Comparison of ENCODE assay signal across 9 cellular contexts in genomic region chr9:10366171-10366779, GRCh38.
DNase-seq lines count a peak whose midpoint lies in the region; ATAC-seq, FAIRE-seq and TF ChIP-seq lines count a peak whose summit lies in the region.
"Had no signal": no experiment of that assay in that cellular context is flagged by ENCODE, and none has a peak within 500 bp of the region (broad histone marks: within the 10 kb centered on the region; RNA-seq: fewer than 3 reads in every experiment).

No MANE protein-coding gene starts in this region.

- H3K4me1 ChIP-seq in breast epithelium: no peaks in the 10 kb centered on the region

- TF ChIP-seq POLR2A in breast epithelium (IDR thresholded peaks at IDR 0.05): no peak

- CTCF ChIA-PET in MCF 10A (lab: Yijun Ruan, JAX): interaction anchor here (0.6 to 1.0 kb wide), 4 partner anchors 23 to 946 kb away, joined by 3 to 5 read pairs (median 4); no protein-coding TSS in a partner anchor
- CTCF ChIA-PET in activated CD8-positive, alpha-beta T cell treated with anti-CD3 and anti-CD28 coated beads for 36 hours (lab: Charles Lee): no interaction called here

- no peaks in the 10 kb centered on the region for H3K9me3 ChIP-seq in breast epithelium

- no peaks in the 10 kb centered on the region for H3K36me3 Mint-ChIP-seq in MCF 10A (ENCODE audit: insufficient read depth, unreplicated experiment)
- no peaks in the 10 kb centered on the region for H3K36me3 Mint-ChIP-seq in activated CD8-positive, alpha-beta T cell treated with anti-CD3 and anti-CD28 coated beads for 36 hours (ENCODE audit: low read depth)

- intact Hi-C loops in MCF 10A (cut with micrococcal nuclease) (loop anchor here (1.0 to 2.0 kb wide), 2 partner anchors 953 to 1963 kb away; no protein-coding TSS in a partner anchor), breast epithelium (cut with DNase I; ENCODE audit: low total_unique reads) (no loop called here)
- intact Hi-C loops in activated CD8-positive, alpha-beta T cell treated with anti-CD3 and anti-CD28 coated beads for 36 hours (cut with micrococcal nuclease): no loop called here

- no peaks in the 10 kb centered on the region for H3K36me3 ChIP-seq in breast epithelium

- peak; percentile 59 for DNase-seq in MCF 10A (ENCODE audit: unreplicated experiment)
- no peak for DNase-seq in breast epithelium (ENCODE audit: low spot score in 2 of 2)
- DNase-seq in NCI-H1436 treated with DMSO at 0.1 percent for 48 hours (lab: John Stamatoyannopoulos, UW): peak; percentile 21
- no peak for DNase-seq in activated CD8-positive, alpha-beta T cell treated with anti-CD3 and anti-CD28 coated beads for 36 hours
- no peak for DNase-seq in NCI-H2227 (lab: John Stamatoyannopoulos, UW; ENCODE audit: unreplicated experiment)
- DNase-seq in OCI-M2 (lab: John Stamatoyannopoulos, UW; ENCODE audit: unreplicated experiment): no peak

- POLR2A ChIA-PET in MCF 10A (lab: Yijun Ruan, JAX): no interaction called here
- POLR2A ChIA-PET in activated CD8-positive, alpha-beta T cell treated with anti-CD3 and anti-CD28 coated beads for 36 hours (lab: Charles Lee): no interaction called here

- peaks cover 80% of the 10 kb centered on the region for H3K27me3 Mint-ChIP-seq in MCF 10A (ENCODE audit: insufficient read depth, unreplicated experiment)
- no peaks in the 10 kb centered on the region for H3K27me3 Mint-ChIP-seq in activated CD8-positive, alpha-beta T cell treated with anti-CD3 and anti-CD28 coated beads for 36 hours
- H3K27me3 Mint-ChIP-seq: central memory CD8-positive, alpha-beta T cell had no signal

- H3K4me3 ChIP-seq in breast epithelium: no peak overlapping the region

- TF ChIP-seq CTCF in MCF 10A (IDR thresholded peaks at IDR 0.05; ENCODE audit: unreplicated experiment) (peak; percentile 70), breast epithelium (IDR thresholded peaks at IDR 0.05) (peak in 1 of 3 donors; percentile 53)
- TF ChIP-seq CTCF in activated CD8-positive, alpha-beta T cell treated with anti-CD3 and anti-CD28 coated beads for 36 hours (IDR thresholded peaks at IDR 0.05): peak; percentile 62

- H3K4me1 Mint-ChIP-seq in MCF 10A (ENCODE audit: insufficient read depth, unreplicated experiment): no peaks in the 10 kb centered on the region
- H3K4me1 Mint-ChIP-seq in activated CD8-positive, alpha-beta T cell treated with anti-CD3 and anti-CD28 coated beads for 36 hours (ENCODE audit: low read depth): no peaks in the 10 kb centered on the region
- H3K4me1 Mint-ChIP-seq: central memory CD8-positive, alpha-beta T cell had no signal

- FAIRE-seq in islet of Langerhans (lab: Jason Lieb, UNC): peak; percentile 60

- ATAC-seq in HG02759 (IDR thresholded peaks at IDR 0.05; ENCODE audit: unreplicated experiment): peak; percentile 90
- no peak for ATAC-seq in activated CD8-positive, alpha-beta T cell treated with anti-CD3 and anti-CD28 coated beads for 36 hours

- H3K9me3 Mint-ChIP-seq in MCF 10A (ENCODE audit: unreplicated experiment): no peaks in the 10 kb centered on the region
- H3K9me3 Mint-ChIP-seq in activated CD8-positive, alpha-beta T cell treated with anti-CD3 and anti-CD28 coated beads for 36 hours: peaks cover 8% of the 10 kb centered on the region

- no peak overlapping the region for H3K27ac ChIP-seq in breast epithelium

- H3K4me3 Mint-ChIP-seq in MCF 10A (ENCODE audit: unreplicated experiment): no peak overlapping the region
- H3K4me3 Mint-ChIP-seq in activated CD8-positive, alpha-beta T cell treated with anti-CD3 and anti-CD28 coated beads for 36 hours: no peak overlapping the region
- H3K4me3 Mint-ChIP-seq: central memory CD8-positive, alpha-beta T cell had no signal

- H3K27me3 ChIP-seq in breast epithelium: no peaks in the 10 kb centered on the region

- H3K27ac Mint-ChIP-seq in MCF 10A (ENCODE audit: low read depth, unreplicated experiment): no peak overlapping the region
- H3K27ac Mint-ChIP-seq in activated CD8-positive, alpha-beta T cell treated with anti-CD3 and anti-CD28 coated beads for 36 hours: no peak overlapping the region

- no TSS peak for BruUV-seq in MCF 10A (replicated peaks; lab: Mats Ljungman, UMichigan)

Comparison
In these comparisons a context has a peak if more than half of its experiments do, and no peak if none do; other contexts are left out.
1. DNase-seq: peak in MCF 10A (single experiment) and NCI-H1436 treated with DMSO at 0.1 percent for 48 hours (single experiment); none in breast epithelium (0 of 2), activated CD8-positive, alpha-beta T cell treated with anti-CD3 and anti-CD28 coated beads for 36 hours (single experiment), NCI-H2227 (single experiment) and OCI-M2 (single experiment).